8 cellular contexts compared by ENCODE assay signal in genomic region chr2:26185304-26185928, GRCh38. TPM values are rescaled to one million over a fixed set of nuclear protein-coding genes. Genes with fewer than 3 reads are reported as not detected.
DNase-seq lines count a peak whose midpoint lies in the region; ATAC-seq and TF ChIP-seq lines count a peak whose summit lies in the region.

No MANE protein-coding gene starts in this region.

- 39 to 43% methylated on average over 20 of the region's 20 CpGs for WGBS in heart right ventricle, 2 donors

- peak overlapping the region; percentile 21 to 74 (median 61) for H3K4me3 ChIP-seq in heart right ventricle
- H3K4me3 ChIP-seq in breast epithelium, result peak overlapping the region; percentile 55 to 69 (median 61)
- peak overlapping the region; percentile 32 for H3K4me3 ChIP-seq in mucosa of descending colon
- H3K4me3 ChIP-seq in upper lobe of right lung, result peak overlapping the region; percentile 61

- no peak for TF ChIP-seq POLR2A in breast epithelium (IDR thresholded peaks at IDR 0.05)

- H3K36me3 ChIP-seq in heart right ventricle (peaks cover 0 to 13% (median under 1%) of the 10 kb centered on the region in 9 donors), breast epithelium (no peaks in the 10 kb centered on the region), mucosa of descending colon (ENCODE audit: low read depth) (no peaks in the 10 kb centered on the region), upper lobe of right lung (peaks cover 4% of the 10 kb centered on the region)

- no peak for DNase-seq in heart right ventricle
- DNase-seq in left ventricle myocardium superior, result no peak
- no peak for DNase-seq in breast epithelium (ENCODE audit: low spot score in 2 of 2)
- no peak for DNase-seq in mucosa of descending colon
- no peak for DNase-seq in upper lobe of right lung
- DNase-seq in superior temporal gyrus (ENCODE audit: extremely low spot score), result no peak
- DNase-seq in NCI-H2107 treated with DMSO at 0.1 percent for 48 hours (lab: John Stamatoyannopoulos, UW; ENCODE audit: unreplicated experiment), result no peak

- H3K4me1 ChIP-seq in heart right ventricle (peaks cover 0 to 18% (median 6%) of the 10 kb centered on the region in 9 donors), breast epithelium (peaks cover 0 to 3% of the 10 kb centered on the region in 2 donors), mucosa of descending colon (ENCODE audit: low read depth) (no peaks in the 10 kb centered on the region), upper lobe of right lung (no peaks in the 10 kb centered on the region)

- intact Hi-C loops in heart right ventricle (cut with DNase I), result no loop called here
- intact Hi-C loops in left ventricle myocardium superior (cut with micrococcal nuclease), result no loop called here
- intact Hi-C loops in breast epithelium (cut with DNase I; ENCODE audit: low total_unique reads), result no loop called here
- intact Hi-C loops in mucosa of descending colon (cut with DNase I, micrococcal nuclease), result no loop called here
- intact Hi-C loops in upper lobe of right lung (cut with DNase I), result no loop called here

- H3K27ac ChIP-seq in heart right ventricle (peak overlapping the region in 8 of 10 donors; percentile 35 to 77 (median 65)), breast epithelium (peak overlapping the region; percentile 52 to 72), upper lobe of right lung (peak overlapping the region; percentile 36)

- ATAC-seq in heart right ventricle (no peak), left ventricle myocardium superior (no peak), mucosa of descending colon (no peak), upper lobe of right lung (no peak), HG03442 (IDR thresholded peaks at IDR 0.05; ENCODE audit: unreplicated experiment) (no peak)

- H3K27me3 ChIP-seq in heart right ventricle (peaks cover 0 to 11% (median 0%) of the 10 kb centered on the region in 7 donors), breast epithelium (no peaks in the 10 kb centered on the region), upper lobe of right lung (no peaks in the 10 kb centered on the region)

- TF ChIP-seq CTCF in heart right ventricle (IDR thresholded peaks at IDR 0.05) (no peak), breast epithelium (IDR thresholded peaks at IDR 0.05) (no peak), mucosa of descending colon (IDR thresholded peaks at IDR 0.05) (no peak), upper lobe of right lung (IDR thresholded peaks at IDR 0.05) (no peak)

- H3K9me3 ChIP-seq in heart right ventricle (no peaks in the 10 kb centered on the region), breast epithelium (no peaks in the 10 kb centered on the region), mucosa of descending colon (no peaks in the 10 kb centered on the region), upper lobe of right lung (no peaks in the 10 kb centered on the region)

RNA-seq across cellular contexts. Expression of gene GAREM2, which starts 12.5 kb away (rescaled TPM):
- total RNA-seq in heart right ventricle (1 to 10 TPM in 6 of 10 donors, under 1 TPM in 4; 0.55 to 2.3 (median 1.4) TPM), left ventricle myocardium superior (3.6 TPM), breast epithelium (1 to 10 TPM; 1.2 to 2.0 (median 1.4) TPM), mucosa of descending colon (1 to 10 TPM; 4.0 to 8.8 (median 6.7) TPM), upper lobe of right lung (1.9 TPM)
- under 1 TPM; 0.59 to 0.72 TPM for polyA plus RNA-seq in heart right ventricle

RNA-seq across cellular contexts. Expression of gene HADHA, which starts 59.0 kb away (rescaled TPM):
- total RNA-seq in heart right ventricle, result 100 to 1,000 TPM; 298 to 686 (median 410) TPM
- 100 to 1,000 TPM; 143 to 192 TPM for polyA plus RNA-seq in heart right ventricle
- 800 TPM for total RNA-seq in left ventricle myocardium superior
- total RNA-seq in breast epithelium, result 100 to 1,000 TPM; 139 to 156 (median 141) TPM
- 100 to 1,000 TPM; 185 to 252 (median 226) TPM for total RNA-seq in mucosa of descending colon
- 118 TPM for total RNA-seq in upper lobe of right lung

RNA-seq across cellular contexts. Expression of gene HADHB, which starts 59.3 kb away (rescaled TPM):
- 1,000 to 10,000 TPM in 3 of 10 donors, 100 to 1,000 TPM in 7; 740 to 1,542 (median 874) TPM for total RNA-seq in heart right ventricle
- polyA plus RNA-seq in heart right ventricle, result 100 to 1,000 TPM; 256 to 437 TPM
- 1,919 TPM for total RNA-seq in left ventricle myocardium superior
- 100 to 1,000 TPM; 139 to 157 (median 147) TPM for total RNA-seq in breast epithelium
- 100 to 1,000 TPM; 144 to 186 (median 149) TPM for total RNA-seq in mucosa of descending colon
- 105 TPM for total RNA-seq in upper lobe of right lung
